ENCODE assay signal across 22 cellular contexts in the genomic region with DNA sequence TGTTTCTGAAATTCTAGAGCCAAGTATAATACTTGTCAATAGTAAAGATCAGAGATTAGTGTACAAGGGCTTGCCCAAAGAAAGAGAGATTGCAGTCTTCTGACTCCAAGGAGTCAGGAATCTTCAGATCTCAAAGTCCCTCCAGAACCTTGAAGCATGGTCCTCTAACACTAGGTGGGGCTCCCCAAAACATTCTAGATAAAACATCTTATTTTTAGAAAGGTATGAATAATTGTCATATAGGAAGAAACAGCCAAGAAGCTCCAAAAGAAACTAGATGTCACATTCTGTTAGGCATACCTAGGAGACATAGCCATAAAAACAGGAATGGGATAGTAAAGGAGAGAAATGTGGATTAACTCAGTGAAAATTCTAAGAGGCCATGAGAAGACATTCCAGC. TPM values are rescaled to one million over a fixed set of nuclear protein-coding genes. Genes with fewer than 3 reads are reported as not detected.
DNase-seq lines count a peak whose midpoint lies in the region; ATAC-seq and TF ChIP-seq lines count a peak whose summit lies in the region.
"Had no signal": no experiment of that assay in that cellular context is flagged by ENCODE, and none has a peak within 500 bp of the region (broad histone marks: within the 10 kb centered on the region; RNA-seq: fewer than 3 reads in every experiment).

No MANE protein-coding gene starts in this region.

- H3K27me3 ChIP-seq in GM23338 (ENCODE audit: insufficient read depth) = no peaks in the 10 kb centered on the region
- H3K27me3 ChIP-seq: breast epithelium, spleen, testis had no signal

- POLR2A ChIA-PET in RWPE1 (lab: Yijun Ruan, JAX; ENCODE audit: low non-redundant PET) = no interaction called here

- no peaks in the 10 kb centered on the region for H3K9me2 ChIP-seq in GM23338 (ENCODE audit: insufficient read depth)

- H3K4me2 ChIP-seq in GM23338 = no peak overlapping the region

- no peaks in the 10 kb centered on the region for H3K36me3 ChIP-seq in GM23338 (ENCODE audit: insufficient read depth)
- H3K36me3 ChIP-seq: breast epithelium, spleen had no signal

- ATAC-seq in GM23338 (no peak), GM19455 (IDR thresholded peaks at IDR 0.05; ENCODE audit: unreplicated experiment) (no peak)

- no peaks in the 10 kb centered on the region for H3K36me3 Mint-ChIP-seq in GM23338 (ENCODE audit: low read depth)
- H3K36me3 Mint-ChIP-seq: activated naive CD8-positive, alpha-beta T cell; CD4-positive, CD25-positive, alpha-beta regulatory T cell had no signal

- H3K27me3 Mint-ChIP-seq in GM23338 (ENCODE audit: insufficient read depth, low read depth, poor library complexity) = no peaks in the 10 kb centered on the region

- DNase-seq in GM23338 (ENCODE audit: low spot score) (peak; percentile 39), RWPE1 (ENCODE audit: low spot score) (no peak), fibroblast of villous mesenchyme (ENCODE audit: low read depth) (peak; percentile 15), pons (ENCODE audit: low spot score) (no peak), NCI-H748 (lab: John Stamatoyannopoulos, UW; ENCODE audit: unreplicated experiment) (no peak)
- DNase-seq: activated CD4-positive, alpha-beta memory T cell treated with anti-CD3 and anti-CD28 coated beads, Interleukin-2, amount 10 ng/mL, durations not matched to agents 7 days and 5 days; activated T-cell treated with anti-CD3 and anti-CD28 coated beads, Interleukin-2, amount 50 U/mL, for 48 hours; CD4-positive, CD25-positive, alpha-beta regulatory T cell; hippocampal formation; kidney; NCI-H1105; NCI-H2171; spleen; testis had no signal

- H3K4me3 Mint-ChIP-seq in GM23338 = no peak overlapping the region
- H3K4me3 Mint-ChIP-seq: activated CD4-positive, alpha-beta memory T cell treated with anti-CD3 and anti-CD28 coated beads, Interleukin-2, amount 10 ng/mL, durations not matched to agents 7 days and 5 days; activated naive CD8-positive, alpha-beta T cell; CD4-positive, CD25-positive, alpha-beta regulatory T cell; neural crest cell had no signal

- no peak overlapping the region for H3K27ac Mint-ChIP-seq in GM23338
- H3K27ac Mint-ChIP-seq: activated CD4-positive, alpha-beta memory T cell treated with anti-CD3 and anti-CD28 coated beads, Interleukin-2, amount 10 ng/mL, durations not matched to agents 7 days and 5 days; activated naive CD8-positive, alpha-beta T cell had no signal

- no peaks in the 10 kb centered on the region for H3K4me1 ChIP-seq in GM23338 (ENCODE audit: insufficient read depth)
- H3K4me1 ChIP-seq: breast epithelium, testis had no signal

- H3K9me3 Mint-ChIP-seq in GM23338 = no peaks in the 10 kb centered on the region
- H3K9me3 Mint-ChIP-seq: activated CD4-positive, alpha-beta memory T cell treated with anti-CD3 and anti-CD28 coated beads, Interleukin-2, amount 10 ng/mL, durations not matched to agents 7 days and 5 days; CD4-positive, CD25-positive, alpha-beta regulatory T cell; neural crest cell had no signal

- no peaks in the 10 kb centered on the region for H3F3A ChIP-seq in GM23338 (replicated peaks; ENCODE audit: low read depth)

- peaks cover 3% of the 10 kb centered on the region; the same call in 1 of the 3 replicates for H3K4me1 Mint-ChIP-seq in GM23338
- H3K4me1 Mint-ChIP-seq: neural crest cell had no signal

- H3K4me3 ChIP-seq in GM23338 = no peak overlapping the region
- H3K4me3 ChIP-seq in fibroblast of villous mesenchyme (ENCODE audit: low read depth, low read length) = no peak overlapping the region
- H3K4me3 ChIP-seq: breast epithelium, spleen, testis had no signal

- no peaks in the 10 kb centered on the region for H4K20me1 ChIP-seq in GM23338 (replicated peaks; ENCODE audit: insufficient read depth)

- H2AFZ ChIP-seq in GM23338 = no peak overlapping the region

- H3K27ac ChIP-seq in C4-2B (no peak overlapping the region), GM23338 (ENCODE audit: low read depth) (no peak overlapping the region), RWPE1 (no peak overlapping the region)
- H3K27ac ChIP-seq: breast epithelium, spleen, testis had no signal

- CTCF ChIA-PET in RWPE1 (lab: Yijun Ruan, JAX) = interaction anchor here (0.6 kb wide), 1 partner anchor 21 kb away, joined by 3 read pairs; no protein-coding TSS in a partner anchor

- H3K79me2 ChIP-seq in GM23338 (replicated peaks; ENCODE audit: insufficient read depth) = no peaks in the 10 kb centered on the region

- TF ChIP-seq CTCF in C4-2B (conservative IDR thresholded peaks at IDR 0.05) (peak; percentile 52; the same call in 1 of the 2 replicates), GM23338 (conservative IDR thresholded peaks at IDR 0.05; ENCODE audit: low read depth in 2 of 2) (peak; percentile 18 to 56; a peak in 3 of 4 replicates), RWPE1 (conservative IDR thresholded peaks at IDR 0.05; ENCODE audit: low read depth) (peak; percentile 34), fibroblast of villous mesenchyme (IDR thresholded peaks at IDR 0.05; ENCODE audit: insufficient read depth, low read depth, low read length) (peak; percentile 45)

TF ChIP-seq in GM23338, 12 proteins besides CTCF, POLR2A, EP300 and RAD21:
- TF ChIP-seq ZNF331 (CRISPR knock-in tag; IDR thresholded peaks at IDR 0.05; ENCODE audit: low read depth) = no peak
- TF ChIP-seq JUNB (IDR thresholded peaks at IDR 0.05; ENCODE audit: unreplicated experiment) = no peak
- no peak for TF ChIP-seq STAT1 (IDR thresholded peaks at IDR 0.05; ENCODE audit: unreplicated experiment)
- no peak for TF ChIP-seq NANOG (IDR thresholded peaks at IDR 0.05; ENCODE audit: borderline replicate concordance)
- TF ChIP-seq POLR2AphosphoS5 (IDR thresholded peaks at IDR 0.05; ENCODE audit: low read depth) = no peak

RNA-seq across cellular contexts. Expression of gene MUC13, which starts 10.7 kb away (rescaled TPM):
- total RNA-seq in GM23338 (2014; rRNA removed; shearing (Covaris generic)) = not detected in 2 replicates
- polyA plus RNA-seq in GM23338 (2016; fragmentation: Nextera tagmentation; extraction: Ambion mirVana) = not detected in 2 replicates
- total RNA-seq in fibroblast of villous mesenchyme = 0.32 TPM in 1 of 2 replicates, not detected in the other
- total RNA-seq: activated CD4-positive, alpha-beta memory T cell treated with anti-CD3 and anti-CD28 coated beads, Interleukin-2, amount 10 ng/mL, durations not matched to agents 7 days and 5 days; neural crest cell; pulmonary artery endothelial cell; T-helper 1 cell treated with Interleukin-12 subunit alpha and Interleukin-12 subunit beta and Interleukin-4 antibody, amounts not matched to agents 30 ng/mL and 1 ng/mL, for 36 hours had no signal
- polyA plus RNA-seq: CD4-positive, CD25-positive, alpha-beta regulatory T cell; fibroblast of lung had no signal

RNA-seq across cellular contexts. Expression of gene ITGB5, which starts 36.7 kb away (rescaled TPM):
- 242 and 269 TPM in 2 replicates for total RNA-seq in GM23338 (2014; rRNA removed; shearing (Covaris generic))
- 63.6 and 68.2 TPM in 2 replicates for polyA plus RNA-seq in GM23338 (2016; fragmentation: Nextera tagmentation; extraction: Ambion mirVana)
- 229 and 231 TPM in 2 replicates for total RNA-seq in fibroblast of villous mesenchyme

Comparison
In these comparisons a context has a peak if more than half of its experiments do, and no peak if none do; other contexts are left out.
1. DNase-seq: peak in GM23338 (single experiment) and fibroblast of villous mesenchyme (single experiment); none in RWPE1 (single experiment), pons (single experiment) and NCI-H748 (single experiment).
2. Peak in every context shown above with its lines, with median percentiles within 50 percentile points of each other: CTCF ChIP-seq.